In the genomic region with DNA sequence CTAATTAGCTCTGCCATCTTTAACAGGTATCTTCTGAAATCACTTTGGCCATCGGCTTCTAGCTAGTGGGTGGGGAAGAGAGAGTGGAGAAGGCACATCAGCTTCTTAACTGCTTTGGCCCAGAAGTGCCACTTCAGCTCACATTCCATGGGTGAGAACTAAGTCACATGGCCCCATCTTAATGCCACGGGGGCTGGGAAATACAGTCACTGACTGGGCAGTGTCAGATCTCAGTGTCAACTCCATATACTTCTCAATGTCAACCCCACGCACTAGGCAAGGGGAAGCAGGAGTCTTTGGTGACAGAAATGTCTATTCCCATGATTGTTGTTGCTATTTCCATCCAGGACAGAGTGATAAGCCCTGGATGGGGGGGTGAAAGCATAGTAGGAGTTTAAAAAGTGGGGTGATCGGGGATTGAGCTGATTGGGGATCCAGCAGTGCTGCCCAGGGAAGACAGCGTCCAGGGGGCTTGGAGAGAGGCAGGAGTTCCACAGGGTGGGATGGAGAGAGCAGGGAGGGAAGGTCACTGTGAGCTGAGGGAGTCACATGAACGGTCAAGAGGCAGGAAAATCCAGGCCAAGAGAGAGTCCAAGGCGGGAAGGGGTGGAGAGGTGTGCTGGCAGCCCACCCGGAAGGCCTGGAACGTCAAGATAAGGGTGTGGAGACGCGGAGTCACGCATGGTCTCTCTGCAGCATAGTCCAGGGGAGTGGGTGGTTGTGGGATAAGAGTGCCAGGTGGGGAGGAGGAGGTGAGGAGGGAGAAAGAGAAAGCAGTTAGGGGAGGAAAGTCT, we compare ENCODE assay signal across 9 cellular contexts. TPM values are rescaled to one million over a fixed set of nuclear protein-coding genes. Genes with fewer than 3 reads are reported as not detected.
DNase-seq lines count a peak whose midpoint lies in the region; ATAC-seq and TF ChIP-seq lines count a peak whose summit lies in the region.
"Had no signal": no experiment of that assay in that cellular context is flagged by ENCODE, and none has a peak within 500 bp of the region (broad histone marks: within the 10 kb centered on the region; RNA-seq: fewer than 3 reads in every experiment).

No MANE protein-coding gene starts in this region.

- H3K4me1 ChIP-seq in breast epithelium (peaks cover 32 to 45% of the 10 kb centered on the region in 2 donors), lung (ENCODE audit: control insufficient read depth in 2 of 2, insufficient read depth in 2 of 2, low read length in 2 of 2) (peaks cover 16 to 34% of the 10 kb centered on the region in 2 donors), subcutaneous abdominal adipose tissue (ENCODE audit: control insufficient read depth in 5 of 5, insufficient read depth in 5 of 5, low read length in 5 of 5) (peaks cover 37 to 88% (median 73%) of the 10 kb centered on the region in 5 donors)

- H3K4me3 ChIP-seq in breast epithelium, result peak overlapping the region in 2 of 3 donors; percentile 11 to 21
- no peak overlapping the region for H3K4me3 ChIP-seq in lung
- H3K4me3 ChIP-seq in subcutaneous abdominal adipose tissue (ENCODE audit: low read depth in 1 of 5, low read length in 5 of 5), result no peak overlapping the region

- CTCF ChIA-PET in RWPE1 (lab: Yijun Ruan, JAX), result interaction anchor here (0.5 kb wide), 1 partner anchor 95 kb away, joined by 3 read pairs; no protein-coding TSS in a partner anchor

- H3K9ac ChIP-seq in subcutaneous abdominal adipose tissue (ENCODE audit: low read length in 5 of 5), result peak overlapping the region in 3 of 5 donors; percentile 11 to 52 (median 44)
- H3K9ac ChIP-seq: KMS-11 had no signal

- 38 to 64% methylated on average over 12 of the region's 12 CpGs for whole genome bisulfite sequencing in lung, 2 donors

- intact Hi-C loops in breast epithelium (cut with DNase I; ENCODE audit: low total_unique reads), result no loop called here

- H3K36me3 ChIP-seq in breast epithelium (no peaks in the 10 kb centered on the region), lung (ENCODE audit: control insufficient read depth in 2 of 2, insufficient read depth in 2 of 2, low read length in 2 of 2) (no peaks in the 10 kb centered on the region), subcutaneous abdominal adipose tissue (ENCODE audit: control insufficient read depth in 5 of 5, insufficient read depth in 5 of 5, low read length in 5 of 5) (no peaks in the 10 kb centered on the region)

- no peak for TF ChIP-seq POLR2A in breast epithelium (IDR thresholded peaks at IDR 0.05)

- no peaks in the 10 kb centered on the region for H3K9me3 ChIP-seq in breast epithelium
- H3K9me3 ChIP-seq in lung (ENCODE audit: control insufficient read depth in 2 of 2, insufficient read depth in 1 of 2, low read length in 1 of 2), result no peaks in the 10 kb centered on the region
- no peaks in the 10 kb centered on the region for H3K9me3 ChIP-seq in subcutaneous abdominal adipose tissue (ENCODE audit: control insufficient read depth in 5 of 5, low read length in 5 of 5)

- POLR2A ChIA-PET in RWPE1 (lab: Yijun Ruan, JAX; ENCODE audit: low non-redundant PET), result interaction anchor here (1.3 kb wide), 1 partner anchor 41 kb away, joined by 3 read pairs; no protein-coding TSS in a partner anchor

- H3K27ac ChIP-seq in RWPE1 (peak overlapping the region; percentile 78), breast epithelium (peak overlapping the region; percentile 96 to 100), lung (ENCODE audit: low read depth in 1 of 2, low read length in 1 of 2) (peak overlapping the region; percentile 53 to 85), subcutaneous abdominal adipose tissue (ENCODE audit: low read depth, low read length) (peak overlapping the region; percentile 95)
- H3K27ac ChIP-seq: KMS-11 had no signal

- DNase-seq in RWPE1 (ENCODE audit: low spot score) (no peak), breast epithelium (ENCODE audit: low spot score in 2 of 2) (peak in 1 of 2 donors; percentile 50), lung (ENCODE audit: low spot score) (peak; percentile 82), AG08396 (ENCODE audit: low spot score) (no peak), NCI-H82 (lab: John Stamatoyannopoulos, UW) (no peak)
- DNase-seq: foreskin melanocyte had no signal

- TF ChIP-seq CTCF in RWPE1 (conservative IDR thresholded peaks at IDR 0.05; ENCODE audit: low read depth) (no peak), breast epithelium (IDR thresholded peaks at IDR 0.05) (no peak), lung (IDR thresholded peaks at IDR 0.05; ENCODE audit: control extremely low read depth, extremely low read depth) (no peak)

- no peak for ATAC-seq in lung (ENCODE audit: insufficient read depth, low FRiP score)
- no peak for ATAC-seq in GM21737 (IDR thresholded peaks at IDR 0.05; ENCODE audit: unreplicated experiment)

- H3K27me3 ChIP-seq in breast epithelium, result no peaks in the 10 kb centered on the region
- no peaks in the 10 kb centered on the region for H3K27me3 ChIP-seq in lung (ENCODE audit: control insufficient read depth, insufficient read depth)
- no peaks in the 10 kb centered on the region for H3K27me3 ChIP-seq in subcutaneous abdominal adipose tissue (ENCODE audit: control insufficient read depth in 5 of 5, insufficient read depth in 4 of 5, low read length in 5 of 5)

RNA-seq across cellular contexts. Expression of gene CCR7, which starts 29.2 kb away (rescaled TPM):
- total RNA-seq in breast epithelium, result 1 to 10 TPM in 1 of 3 donors, under 1 TPM in 2; 0.16 to 1.0 (median 0.33) TPM
- 1 to 10 TPM; 1.8 to 4.0 TPM for total RNA-seq in lung
- 1 to 10 TPM; 2.1 to 5.9 TPM for polyA plus RNA-seq in lung

RNA-seq across cellular contexts. Expression of gene TNS4, which starts 34.7 kb away (rescaled TPM):
- total RNA-seq in breast epithelium (10 to 100 TPM in 2 of 3 donors, not detected in 1; 30.5 to 52.2 TPM), lung (1 to 10 TPM in 1 of 2 donors, under 1 TPM in 1; 0.17 to 6.8 TPM)
- 1 to 10 TPM; 2.0 to 2.3 TPM for polyA plus RNA-seq in lung

Comparison
In these comparisons a context has a peak if more than half of its experiments do, and no peak if none do; other contexts are left out.
1. H3K4me3 ChIP-seq: peak in breast epithelium (2 of 3); none in lung (single experiment) and subcutaneous abdominal adipose tissue (0 of 5).
2. Peak in every context shown above with its lines, with median percentiles within 50 percentile points of each other: H3K27ac ChIP-seq.